In the genomic region with DNA sequence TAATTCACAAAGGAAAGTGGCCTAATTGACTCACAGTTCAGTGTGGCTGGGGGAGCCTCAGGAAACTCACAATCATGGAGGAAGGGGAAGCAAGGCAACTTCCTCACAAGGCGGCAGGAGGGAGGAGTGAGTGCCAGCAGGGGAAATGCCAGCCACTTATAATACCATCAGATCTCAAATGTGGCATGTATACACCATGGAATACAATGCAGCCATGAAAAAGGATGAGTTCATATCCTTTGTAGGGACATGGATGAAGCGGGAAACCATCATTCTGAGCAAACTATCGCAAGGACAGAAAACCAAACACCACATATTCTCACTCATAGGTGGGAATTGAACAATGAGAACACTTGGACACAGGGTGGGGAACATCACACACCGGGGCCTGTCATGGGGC, we compare ENCODE assay signal across 17 cellular contexts. TPM values are rescaled to one million over a fixed set of nuclear protein-coding genes. Genes with fewer than 3 reads are reported as not detected.
"Had no signal": no experiment of that assay in that cellular context is flagged by ENCODE, and none has a peak within 500 bp of the region (broad histone marks: within the 10 kb centered on the region; RNA-seq: fewer than 3 reads in every experiment).

No MANE protein-coding gene starts in this region.

RNA-seq across cellular contexts. Expression of a gene that starts 6.7 kb away (rescaled TPM):
- total RNA-seq: naive thymus-derived CD8-positive, alpha-beta T cell; natural killer cell treated with Interleukin-12 subunit alpha and Interleukin-12 subunit beta and Interleukin-15 and Interleukin-18, amount 100 ng/mL, for 72 hours; neural crest cell; occipital lobe; osteoblast; prostate gland; pulmonary artery endothelial cell; right atrium auricular region; sciatic nerve; smooth muscle cell; upper lobe of right lung; uterus had no signal

RNA-seq across cellular contexts. Expression of a gene that starts 20.4 kb away (rescaled TPM):
- total RNA-seq: naive thymus-derived CD8-positive, alpha-beta T cell; natural killer cell treated with Interleukin-12 subunit alpha and Interleukin-12 subunit beta and Interleukin-15 and Interleukin-18, amount 100 ng/mL, for 72 hours; neural crest cell; occipital lobe; osteoblast; ovary; prostate gland; pulmonary artery endothelial cell; right atrium auricular region; sciatic nerve; smooth muscle cell; spleen; suprapubic skin; transverse colon; upper lobe of right lung; urinary bladder; uterus had no signal

RNA-seq across cellular contexts. Expression of a gene that starts 57.6 kb away (rescaled TPM):
- total RNA-seq: naive thymus-derived CD8-positive, alpha-beta T cell; natural killer cell treated with Interleukin-12 subunit alpha and Interleukin-12 subunit beta and Interleukin-15 and Interleukin-18, amount 100 ng/mL, for 72 hours; neural crest cell; occipital lobe; osteoblast; ovary; pulmonary artery endothelial cell; right atrium auricular region; smooth muscle cell; suprapubic skin; transverse colon; upper lobe of right lung; urinary bladder; uterus had no signal
